ENCODE assay signal across 1 cellular context in the genomic region with DNA sequence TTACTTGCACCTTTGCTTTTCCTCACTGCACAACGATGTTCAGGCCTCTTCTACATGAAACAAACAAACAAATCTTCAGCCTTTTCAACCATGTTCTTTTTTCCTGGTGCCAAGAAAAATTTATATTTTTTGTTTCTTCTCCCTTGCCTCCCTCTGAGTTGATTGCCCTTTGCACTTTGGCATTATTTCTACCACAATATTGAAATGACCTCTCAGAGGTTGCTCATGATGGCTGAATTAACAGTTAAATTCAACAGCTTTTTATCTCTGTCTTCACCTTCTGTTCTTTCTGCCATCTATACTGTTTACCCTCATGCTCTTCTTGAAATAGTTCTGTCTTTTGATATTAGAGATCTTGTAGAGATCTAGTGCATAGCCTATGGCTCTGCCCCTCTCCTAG.
TF ChIP-seq lines count a peak whose summit lies in the region.

No MANE protein-coding gene starts in this region.

TF ChIP-seq in endothelial cell of umbilical vein, 7 proteins besides CTCF, POLR2A, EP300 and RAD21:
- no peak for TF ChIP-seq EZH2 (IDR thresholded peaks at IDR 0.05; ENCODE audit: borderline replicate concordance, low read depth, low read length, severe bottlenecking)
- TF ChIP-seq, protein P1, sequence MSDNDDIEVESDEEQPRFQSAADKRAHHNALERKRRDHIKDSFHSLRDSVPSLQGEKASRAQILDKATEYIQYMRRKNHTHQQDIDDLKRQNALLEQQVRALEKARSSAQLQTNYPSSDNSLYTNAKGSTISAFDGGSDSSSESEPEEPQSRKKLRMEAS (IDR thresholded peaks at IDR 0.05; ENCODE audit: insufficient read depth, insufficient read length): no peak
- no peak for TF ChIP-seq MYC (IDR thresholded peaks at IDR 0.05; ENCODE audit: low read depth, low read length)
- no peak for TF ChIP-seq JUN (IDR thresholded peaks at IDR 0.05; ENCODE audit: borderline replicate concordance, insufficient read depth, insufficient read length, low read depth)
- TF ChIP-seq FOS (IDR thresholded peaks at IDR 0.05; ENCODE audit: borderline replicate concordance, insufficient read depth, low read length): no peak
- no peak for TF ChIP-seq POLR2AphosphoS5 (IDR thresholded peaks at IDR 0.05; ENCODE audit: insufficient read depth, low read depth, low read length)
- TF ChIP-seq GATA2 (IDR thresholded peaks at IDR 0.05; ENCODE audit: insufficient read depth, insufficient read length, low read depth, low read length): no peak
